ENCODE assay signal across 23 cellular contexts in genomic region chr18:48462510-48462909, GRCh38. TPM values are rescaled to one million over a fixed set of nuclear protein-coding genes. Genes with fewer than 3 reads are reported as not detected.
"Had no signal": no experiment of that assay in that cellular context is flagged by ENCODE, and none has a peak within 500 bp of the region (broad histone marks: within the 10 kb centered on the region; RNA-seq: fewer than 3 reads in every experiment).

No MANE protein-coding gene starts in this region.

- H3K4me3 ChIP-seq: MG63, SJSA1, SK-N-MC had no signal

- DNase-seq: IMR-90; Karpas-422; KG1; MG63; NCI-H1092; NCI-H1105 treated with DMSO at 0.1 percent for 48 hours; NCI-H1417 treated with DMSO at 0.1 percent for 48 hours; NCI-H146; NCI-H1694 treated with DMSO at 0.1 percent for 48 hours; NCI-H1930; NCI-H2081; NCI-H2107; NCI-H2227 treated with DMSO at 0.1 percent for 48 hours; NCI-H526 treated with DMSO at 0.1 percent for 48 hours; NCI-H748 treated with DMSO at 0.1 percent for 48 hours; NK-92 treated with Interleukin-12 subunit alpha and Interleukin-12 subunit beta, amount 100 ng/mL, for 24 hours; PC-3; SIG-M5 had no signal

- H3K36me3 ChIP-seq: MG63 had no signal

- H3K27me3 ChIP-seq: MG63, SJSA1 had no signal

- ATAC-seq: HepG2, Panc1, PC-3 had no signal

RNA-seq across cellular contexts. Expression of gene ZBTB7C, which starts 53.3 kb away (rescaled TPM):
- total RNA-seq: IMR-90, OCI-LY7 had no signal
